Comparison of ENCODE assay signal across 17 cellular contexts in the genomic region with DNA sequence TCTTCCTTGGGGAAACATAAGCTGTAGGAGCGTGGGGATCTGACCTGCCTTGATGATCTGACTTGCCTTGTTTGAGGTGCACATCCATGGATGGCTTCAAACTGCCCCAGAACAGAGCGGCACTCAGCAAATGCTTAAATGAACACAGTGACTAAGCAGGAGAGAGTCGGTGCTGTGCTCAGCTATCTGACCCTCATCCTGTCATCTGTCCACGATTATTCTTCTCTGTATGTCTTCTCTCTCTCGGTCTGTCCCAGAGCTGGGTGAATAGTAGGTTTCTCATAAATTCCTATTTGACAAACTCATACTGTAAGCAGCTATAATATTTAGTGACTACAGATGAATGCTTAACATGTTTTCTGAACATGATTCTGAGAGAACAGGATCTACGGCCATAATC. TPM values are rescaled to one million over a fixed set of nuclear protein-coding genes. Genes with fewer than 3 reads are reported as not detected.
A peak's percentile ranks its signal among the peaks of the same experiment; 100 is the strongest.
DNase-seq lines count a peak whose midpoint lies in the region; ATAC-seq and TF ChIP-seq lines count a peak whose summit lies in the region.
"Had no signal": no experiment of that assay in that cellular context is flagged by ENCODE, and none has a peak within 500 bp of the region (broad histone marks: within the 10 kb centered on the region; RNA-seq: fewer than 3 reads in every experiment).

No MANE protein-coding gene starts in this region.

- TF ChIP-seq CTCF in BJ (IDR thresholded peaks at IDR 0.05; ENCODE audit: insufficient read depth, low read depth, low read length) (no peak), MM.1S (IDR thresholded peaks at IDR 0.05; ENCODE audit: low read length) (no peak), astrocyte of the spinal cord (IDR thresholded peaks at IDR 0.05; ENCODE audit: low read depth, low read length) (no peak), testis (IDR thresholded peaks at IDR 0.05) (no peak)

- H3K4me3 ChIP-seq in BJ (ENCODE audit: low read depth, low read length): no peak overlapping the region
- H3K4me3 ChIP-seq in MM.1S (ENCODE audit: low read length): no peak overlapping the region
- no peak overlapping the region for H3K4me3 ChIP-seq in astrocyte of the spinal cord (ENCODE audit: low read depth, low read length)
- H3K4me3 ChIP-seq in testis: no peak overlapping the region
- H3K4me3 ChIP-seq: lower lobe of right lung, pancreas had no signal

- 68 to 71% methylated on average over 6 of the region's 6 CpGs for WGBS in testis, 2 donors

- H3K27ac ChIP-seq in MM.1S (ENCODE audit: low read length): peak overlapping the region; percentile 99; the same call in 1 of the 2 replicates
- H3K27ac ChIP-seq in testis: peak overlapping the region in 1 of 2 donors; percentile 6
- H3K27ac ChIP-seq: lower lobe of right lung, pancreas, WERI-Rb-1 had no signal

- no peak for ATAC-seq in GM18907 (IDR thresholded peaks at IDR 0.05; ENCODE audit: unreplicated experiment)
- ATAC-seq: lower lobe of right lung; pancreas; stimulated activated memory B cell treated with anti-CD40 and anti-IgM and Interleukin-4, amounts not matched to agents 10 μg/mL and 1 μg/mL and 100 μg/mL, for 72 hours had no signal

- in situ Hi-C loops in astrocyte of the spinal cord (cut with HindIII; ENCODE audit: low sequenced_read_pairs): no loop called here

- CTCF ChIA-PET in BJ (lab: Yijun Ruan, JAX): interaction anchor here (0.6 to 3.8 kb wide), 12 partner anchors 12 to 134 kb away, joined by 3 to 20 read pairs (median 3); partner anchors contain the start of gene TRAM2

- TF ChIP-seq POLR2A in testis (IDR thresholded peaks at IDR 0.05): no peak

- no peaks in the 10 kb centered on the region for H3K9me3 ChIP-seq in MM.1S (replicated peaks; ENCODE audit: insufficient read depth, low read length)
- H3K9me3 ChIP-seq in testis: no peaks in the 10 kb centered on the region
- H3K9me3 ChIP-seq: lower lobe of right lung, pancreas had no signal

- H2AFZ ChIP-seq in MM.1S (ENCODE audit: low read length): no peak overlapping the region

- intact Hi-C loops in testis (cut with DNase I; ENCODE audit: low total_unique reads): no loop called here

- H3K79me2 ChIP-seq in MM.1S (ENCODE audit: low read length): peaks cover 78% of the 10 kb centered on the region

- H3K36me3 ChIP-seq in BJ (ENCODE audit: control insufficient read depth, insufficient read depth, low read length): peaks cover 5% of the 10 kb centered on the region
- H3K36me3 ChIP-seq in MM.1S (replicated peaks; ENCODE audit: insufficient read depth, low read length): peaks cover 8% of the 10 kb centered on the region; the same call in 1 of the 2 replicates
- no peaks in the 10 kb centered on the region for H3K36me3 ChIP-seq in testis (ENCODE audit: low read depth, missing control alignments)
- H3K36me3 ChIP-seq: pancreas had no signal

- H3K9ac ChIP-seq in MM.1S (ENCODE audit: low read length): no peak overlapping the region

- H3K4me1 ChIP-seq in MM.1S (ENCODE audit: low read length) (peaks cover 98% of the 10 kb centered on the region), testis (peaks cover 18% of the 10 kb centered on the region)

- no peaks in the 10 kb centered on the region for H3K9me2 ChIP-seq in MM.1S (replicated peaks; ENCODE audit: insufficient read depth, low read length)

- H3K27me3 ChIP-seq in BJ (ENCODE audit: control insufficient read depth, insufficient read depth, low read length) (no peaks in the 10 kb centered on the region), MM.1S (replicated peaks; ENCODE audit: insufficient read depth, low read length) (no peaks in the 10 kb centered on the region), testis (no peaks in the 10 kb centered on the region)
- H3K27me3 ChIP-seq: pancreas had no signal

- DNase-seq in BJ (ENCODE audit: low read depth): peak; percentile 75
- no peak for DNase-seq in MM.1S
- DNase-seq in astrocyte of the spinal cord (ENCODE audit: low read depth, low spot score): peak; percentile 67
- peak; percentile 60 for DNase-seq in myocyte (ENCODE audit: low read depth)
- DNase-seq in testis: no peak
- no peak for DNase-seq in stimulated activated CD4-positive, alpha-beta T cell treated with anti-CD3 and anti-CD28 coated beads, Interleukin-4, amount 100 ng/mL, for 4 hours
- no peak for DNase-seq in globus pallidus (ENCODE audit: low spot score)
- DNase-seq: amniotic stem cell; CD4-positive, CD25-positive, alpha-beta regulatory T cell; effector CD4-positive, alpha-beta T cell; hypothalamus; lower lobe of right lung; pancreas; RPMI8226; WERI-Rb-1 had no signal

- no peaks in the 10 kb centered on the region for H4K20me1 ChIP-seq in MM.1S (ENCODE audit: insufficient read depth, low read length)

- peak overlapping the region; percentile 91 for H3K4me2 ChIP-seq in MM.1S (ENCODE audit: low read depth, low read length)

- POLR2A ChIA-PET in BJ (lab: Charles Lee): interaction anchor here (0.6 to 1.6 kb wide), 2 partner anchors 35 to 122 kb away, joined by 3 to 4 read pairs; no protein-coding TSS in a partner anchor

- H3F3A ChIP-seq in MM.1S (ENCODE audit: insufficient read depth, low read length): peaks cover 84% of the 10 kb centered on the region

RNA-seq across cellular contexts. Expression of gene TRAM2, which starts 37.3 kb away (rescaled TPM):
- polyA plus RNA-seq in BJ (2011; rRNA removed) (134 and 146 TPM in 2 replicates), testis (ENCODE audit: insufficient read depth, low read depth, low replicate concordance) (34.7 TPM)
- polyA minus RNA-seq in BJ (2011; rRNA and poly(A)+ RNA removed): 104 and 127 TPM in 2 replicates
- total RNA-seq in myocyte (70.0 and 81.3 TPM in 2 replicates), testis (10 to 100 TPM; 21.1 to 26.1 TPM)
- polyA plus RNA-seq in myocyte (2012): 110 TPM

Comparison
In these comparisons a context has a peak if more than half of its experiments do, and no peak if none do; other contexts are left out.
1. DNase-seq: peak in BJ (single experiment), astrocyte of the spinal cord (single experiment) and myocyte (single experiment); none in MM.1S (single experiment), testis (single experiment), stimulated activated CD4-positive, alpha-beta T cell treated with anti-CD3 and anti-CD28 coated beads, Interleukin-4, amount 100 ng/mL, for 4 hours (0 of 2) and globus pallidus (single experiment).